Comparison of ENCODE assay signal across 9 cellular contexts in genomic region chr2:219430633-219431615, GRCh38. TPM values are rescaled to one million over a fixed set of nuclear protein-coding genes. Genes with fewer than 3 reads are reported as not detected.
DNase-seq lines count a peak whose midpoint lies in the region; ATAC-seq lines count a peak whose summit lies in the region.
"Had no signal": no experiment of that assay in that cellular context is flagged by ENCODE, and none has a peak within 500 bp of the region (broad histone marks: within the 10 kb centered on the region; RNA-seq: fewer than 3 reads in every experiment).

No MANE protein-coding gene starts in this region.

- peaks cover 24% of the 10 kb centered on the region for H3K27me3 Mint-ChIP-seq in stimulated activated naive CD8-positive, alpha-beta T cell treated with anti-CD3 and anti-CD28 coated beads, Interleukin-15, amount 100 ng/mL, for 72 hours
- peaks cover 25% of the 10 kb centered on the region for H3K27me3 Mint-ChIP-seq in activated CD4-positive, alpha-beta T cell treated with anti-CD3 and anti-CD28 coated beads, Interleukin-2, amount 10 ng/mL, durations not matched to agents 7 days and 5 days
- peaks cover 17% of the 10 kb centered on the region for H3K27me3 Mint-ChIP-seq in activated CD4-positive, alpha-beta memory T cell treated with anti-CD3 and anti-CD28 coated beads, Interleukin-2, amount 10 ng/mL, durations not matched to agents 7 days and 5 days

- H3K4me1 Mint-ChIP-seq in stimulated activated naive CD8-positive, alpha-beta T cell treated with anti-CD3 and anti-CD28 coated beads, Interleukin-15, amount 100 ng/mL, for 72 hours, result peaks cover 8% of the 10 kb centered on the region
- H3K4me1 Mint-ChIP-seq in activated CD4-positive, alpha-beta T cell treated with anti-CD3 and anti-CD28 coated beads, Interleukin-2, amount 10 ng/mL, durations not matched to agents 7 days and 5 days, result no peaks in the 10 kb centered on the region
- no peaks in the 10 kb centered on the region for H3K4me1 Mint-ChIP-seq in activated CD4-positive, alpha-beta memory T cell treated with anti-CD3 and anti-CD28 coated beads, Interleukin-2, amount 10 ng/mL, durations not matched to agents 7 days and 5 days

- POLR2A ChIA-PET in activated CD4-positive, alpha-beta T cell treated with anti-CD3 and anti-CD28 coated beads, Interleukin-2, amount 10 ng/mL, durations not matched to agents 7 days and 5 days (lab: Charles Lee), result no interaction called here
- POLR2A ChIA-PET in activated CD4-positive, alpha-beta memory T cell treated with anti-CD3 and anti-CD28 coated beads, Interleukin-2, amount 10 ng/mL, durations not matched to agents 7 days and 5 days (lab: Charles Lee), result no interaction called here

- no peaks in the 10 kb centered on the region for H3K36me3 Mint-ChIP-seq in activated CD4-positive, alpha-beta T cell treated with anti-CD3 and anti-CD28 coated beads, Interleukin-2, amount 10 ng/mL, durations not matched to agents 7 days and 5 days (ENCODE audit: low read depth)
- no peaks in the 10 kb centered on the region for H3K36me3 Mint-ChIP-seq in activated CD4-positive, alpha-beta memory T cell treated with anti-CD3 and anti-CD28 coated beads, Interleukin-2, amount 10 ng/mL, durations not matched to agents 7 days and 5 days (ENCODE audit: low read depth)

- DNase-seq in NCI-H1436 (lab: John Stamatoyannopoulos, UW) (peak; percentile 19), NCI-H1436 treated with DMSO at 0.1 percent for 48 hours (lab: John Stamatoyannopoulos, UW) (no peak), SK-MEL-5 (ENCODE audit: low read depth, low spot score) (peak; percentile 45), glomerular visceral epithelial cell (ENCODE audit: extremely low spot score) (peak; percentile 50)
- DNase-seq in stimulated activated naive CD8-positive, alpha-beta T cell treated with anti-CD3 and anti-CD28 coated beads, Interleukin-15, amount 100 ng/mL, for 72 hours, result no peak
- DNase-seq in activated CD4-positive, alpha-beta T cell treated with anti-CD3 and anti-CD28 coated beads, Interleukin-2, amount 10 ng/mL, durations not matched to agents 7 days and 5 days, result no peak
- no peak for DNase-seq in activated CD4-positive, alpha-beta memory T cell treated with anti-CD3 and anti-CD28 coated beads, Interleukin-2, amount 10 ng/mL, durations not matched to agents 7 days and 5 days

- H3K9me3 Mint-ChIP-seq in stimulated activated naive CD8-positive, alpha-beta T cell treated with anti-CD3 and anti-CD28 coated beads, Interleukin-15, amount 100 ng/mL, for 72 hours, result no peaks in the 10 kb centered on the region
- H3K9me3 Mint-ChIP-seq in activated CD4-positive, alpha-beta T cell treated with anti-CD3 and anti-CD28 coated beads, Interleukin-2, amount 10 ng/mL, durations not matched to agents 7 days and 5 days, result no peaks in the 10 kb centered on the region
- H3K9me3 Mint-ChIP-seq in activated CD4-positive, alpha-beta memory T cell treated with anti-CD3 and anti-CD28 coated beads, Interleukin-2, amount 10 ng/mL, durations not matched to agents 7 days and 5 days, result no peaks in the 10 kb centered on the region

- ATAC-seq in stimulated activated naive CD8-positive, alpha-beta T cell treated with anti-CD3 and anti-CD28 coated beads, Interleukin-15, amount 100 ng/mL, for 72 hours, result peak; percentile 41
- ATAC-seq in GM19455 (IDR thresholded peaks at IDR 0.05; ENCODE audit: unreplicated experiment), result no peak

- H3K27ac Mint-ChIP-seq in stimulated activated naive CD8-positive, alpha-beta T cell treated with anti-CD3 and anti-CD28 coated beads, Interleukin-15, amount 100 ng/mL, for 72 hours, result no peak overlapping the region
- no peak overlapping the region for H3K27ac Mint-ChIP-seq in activated CD4-positive, alpha-beta T cell treated with anti-CD3 and anti-CD28 coated beads, Interleukin-2, amount 10 ng/mL, durations not matched to agents 7 days and 5 days
- no peak overlapping the region for H3K27ac Mint-ChIP-seq in activated CD4-positive, alpha-beta memory T cell treated with anti-CD3 and anti-CD28 coated beads, Interleukin-2, amount 10 ng/mL, durations not matched to agents 7 days and 5 days

- CTCF ChIA-PET in activated CD4-positive, alpha-beta T cell treated with anti-CD3 and anti-CD28 coated beads, Interleukin-2, amount 10 ng/mL, durations not matched to agents 7 days and 5 days (lab: Charles Lee), result interaction anchor here (0.6 to 1.2 kb wide), 3 partner anchors 15 to 172 kb away, joined by 3 to 4 read pairs (median 4); no protein-coding TSS in a partner anchor
- CTCF ChIA-PET in activated CD4-positive, alpha-beta memory T cell treated with anti-CD3 and anti-CD28 coated beads, Interleukin-2, amount 10 ng/mL, durations not matched to agents 7 days and 5 days (lab: Charles Lee), result interaction anchor here (1.2 to 1.8 kb wide), 2 partner anchors 19 to 28 kb away, joined by 3 to 9 read pairs; no protein-coding TSS in a partner anchor

- in situ Hi-C loops in SK-MEL-5 (cut with HindIII; ENCODE audit: low pct_unique_long_range_greater_than_20kb, low sequenced_read_pairs), result no loop called here

- no peak overlapping the region for H3K4me3 Mint-ChIP-seq in stimulated activated naive CD8-positive, alpha-beta T cell treated with anti-CD3 and anti-CD28 coated beads, Interleukin-15, amount 100 ng/mL, for 72 hours
- H3K4me3 Mint-ChIP-seq in activated CD4-positive, alpha-beta T cell treated with anti-CD3 and anti-CD28 coated beads, Interleukin-2, amount 10 ng/mL, durations not matched to agents 7 days and 5 days, result no peak overlapping the region
- H3K4me3 Mint-ChIP-seq in activated CD4-positive, alpha-beta memory T cell treated with anti-CD3 and anti-CD28 coated beads, Interleukin-2, amount 10 ng/mL, durations not matched to agents 7 days and 5 days, result no peak overlapping the region

RNA-seq across cellular contexts. Expression of gene SPEG, which starts 3.7 kb away (rescaled TPM):
- total RNA-seq in SK-MEL-5 (2014; rRNA removed; shearing (Covaris generic)), result 1.9 and 2.3 TPM in 2 replicates
- 5.8 and 9.5 TPM in 2 replicates for polyA plus RNA-seq in SK-MEL-5 (2015; cell fraction: cytosol; rRNA removed)
- 64.7 and 80.1 TPM in 2 replicates for polyA plus RNA-seq in SK-MEL-5 (2015; cell fraction: nucleus; rRNA removed)
- 1 to 10 TPM; 2.0 to 2.6 TPM for total RNA-seq in activated CD4-positive, alpha-beta T cell treated with anti-CD3 and anti-CD28 coated beads, Interleukin-2, amount 10 ng/mL, durations not matched to agents 7 days and 5 days
- 1 to 10 TPM in 1 of 2 experiments, under 1 TPM in 1; 0.20 to 1.1 TPM for total RNA-seq in activated CD4-positive, alpha-beta memory T cell treated with anti-CD3 and anti-CD28 coated beads, Interleukin-2, amount 10 ng/mL, durations not matched to agents 7 days and 5 days

RNA-seq across cellular contexts. Expression of gene DES, which starts 12.7 kb away (rescaled TPM):
- 0.13 TPM in 1 of 2 replicates, not detected in the other for total RNA-seq in SK-MEL-5 (2014; rRNA removed; shearing (Covaris generic))
- 1.1 TPM in 1 of 2 replicates, not detected in the other for polyA plus RNA-seq in SK-MEL-5 (2015; cell fraction: cytosol; rRNA removed)
- polyA plus RNA-seq in SK-MEL-5 (2015; cell fraction: nucleus; rRNA removed), result not detected in 2 replicates
- total RNA-seq in activated CD4-positive, alpha-beta T cell treated with anti-CD3 and anti-CD28 coated beads, Interleukin-2, amount 10 ng/mL, durations not matched to agents 7 days and 5 days, result not detected
- not detected for total RNA-seq in activated CD4-positive, alpha-beta memory T cell treated with anti-CD3 and anti-CD28 coated beads, Interleukin-2, amount 10 ng/mL, durations not matched to agents 7 days and 5 days
- total RNA-seq: T-helper 1 cell treated with Interleukin-12 subunit alpha and Interleukin-12 subunit beta and Interleukin-4 antibody, amounts not matched to agents 30 ng/mL and 1 ng/mL, for 36 hours had no signal

RNA-seq across cellular contexts. Expression of gene DNPEP, which starts 43.2 kb away (rescaled TPM):
- total RNA-seq in SK-MEL-5 (2014; rRNA removed; shearing (Covaris generic)), result 46.8 and 50.1 TPM in 2 replicates
- 49.1 and 51.5 TPM in 2 replicates for polyA plus RNA-seq in SK-MEL-5 (2015; cell fraction: cytosol; rRNA removed)
- 83.8 and 94.1 TPM in 2 replicates for polyA plus RNA-seq in SK-MEL-5 (2015; cell fraction: nucleus; rRNA removed)
- total RNA-seq in activated CD4-positive, alpha-beta T cell treated with anti-CD3 and anti-CD28 coated beads, Interleukin-2, amount 10 ng/mL, durations not matched to agents 7 days and 5 days, result 10 to 100 TPM; 58.8 to 64.9 TPM
- 10 to 100 TPM; 40.1 to 44.4 TPM for total RNA-seq in activated CD4-positive, alpha-beta memory T cell treated with anti-CD3 and anti-CD28 coated beads, Interleukin-2, amount 10 ng/mL, durations not matched to agents 7 days and 5 days

Comparison
In these comparisons a context has a peak if more than half of its experiments do, and no peak if none do; other contexts are left out.
1. DNase-seq: peak in NCI-H1436 (single experiment), SK-MEL-5 (single experiment) and glomerular visceral epithelial cell (single experiment); none in NCI-H1436 treated with DMSO at 0.1 percent for 48 hours (single experiment), stimulated activated naive CD8-positive, alpha-beta T cell treated with anti-CD3 and anti-CD28 coated beads, Interleukin-15, amount 100 ng/mL, for 72 hours (0 of 2), activated CD4-positive, alpha-beta T cell treated with anti-CD3 and anti-CD28 coated beads, Interleukin-2, amount 10 ng/mL, durations not matched to agents 7 days and 5 days (single experiment) and activated CD4-positive, alpha-beta memory T cell treated with anti-CD3 and anti-CD28 coated beads, Interleukin-2, amount 10 ng/mL, durations not matched to agents 7 days and 5 days (single experiment).